1 cellular context compared by ENCODE assay signal in the genomic region with DNA sequence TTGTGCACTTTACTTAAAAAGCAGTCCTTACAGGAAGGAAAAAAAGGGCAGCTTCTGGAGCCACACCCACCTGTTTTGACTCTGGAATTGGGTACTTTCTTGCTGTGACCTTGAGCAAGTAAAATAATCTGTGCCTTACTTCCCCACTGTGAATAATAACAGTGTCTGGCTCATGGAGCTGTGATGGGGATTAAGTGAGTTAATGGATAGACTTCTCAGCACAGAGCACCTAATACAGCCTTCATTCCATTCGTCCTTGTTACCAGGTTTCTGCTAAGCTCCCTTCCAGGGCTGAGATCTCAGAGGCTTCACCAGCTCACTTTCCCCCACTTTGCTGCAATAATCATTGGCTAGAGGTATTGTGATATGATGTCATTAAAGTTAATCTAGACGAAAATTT.
A peak's percentile ranks its signal among the peaks of the same experiment; 100 is the strongest.
TF ChIP-seq lines count a peak whose summit lies in the region.

No MANE protein-coding gene starts in this region.

TF ChIP-seq in neural cell, 6 proteins besides CTCF, POLR2A, EP300 and RAD21:
- TF ChIP-seq, protein P1, sequence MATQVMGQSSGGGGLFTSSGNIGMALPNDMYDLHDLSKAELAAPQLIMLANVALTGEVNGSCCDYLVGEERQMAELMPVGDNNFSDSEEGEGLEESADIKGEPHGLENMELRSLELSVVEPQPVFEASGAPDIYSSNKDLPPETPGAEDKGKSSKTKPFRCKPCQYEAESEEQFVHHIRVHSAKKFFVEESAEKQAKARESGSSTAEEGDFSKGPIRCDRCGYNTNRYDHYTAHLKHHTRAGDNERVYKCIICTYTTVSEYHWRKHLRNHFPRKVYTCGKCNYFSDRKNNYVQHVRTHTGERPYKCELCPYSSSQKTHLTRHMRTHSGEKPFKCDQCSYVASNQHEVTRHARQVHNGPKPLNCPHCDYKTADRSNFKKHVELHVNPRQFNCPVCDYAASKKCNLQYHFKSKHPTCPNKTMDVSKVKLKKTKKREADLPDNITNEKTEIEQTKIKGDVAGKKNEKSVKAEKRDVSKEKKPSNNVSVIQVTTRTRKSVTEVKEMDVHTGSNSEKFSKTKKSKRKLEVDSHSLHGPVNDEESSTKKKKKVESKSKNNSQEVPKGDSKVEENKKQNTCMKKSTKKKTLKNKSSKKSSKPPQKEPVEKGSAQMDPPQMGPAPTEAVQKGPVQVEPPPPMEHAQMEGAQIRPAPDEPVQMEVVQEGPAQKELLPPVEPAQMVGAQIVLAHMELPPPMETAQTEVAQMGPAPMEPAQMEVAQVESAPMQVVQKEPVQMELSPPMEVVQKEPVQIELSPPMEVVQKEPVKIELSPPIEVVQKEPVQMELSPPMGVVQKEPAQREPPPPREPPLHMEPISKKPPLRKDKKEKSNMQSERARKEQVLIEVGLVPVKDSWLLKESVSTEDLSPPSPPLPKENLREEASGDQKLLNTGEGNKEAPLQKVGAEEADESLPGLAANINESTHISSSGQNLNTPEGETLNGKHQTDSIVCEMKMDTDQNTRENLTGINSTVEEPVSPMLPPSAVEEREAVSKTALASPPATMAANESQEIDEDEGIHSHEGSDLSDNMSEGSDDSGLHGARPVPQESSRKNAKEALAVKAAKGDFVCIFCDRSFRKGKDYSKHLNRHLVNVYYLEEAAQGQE (IDR thresholded peaks at IDR 0.05; ENCODE audit: borderline replicate concordance): no peak
- TF ChIP-seq MXI1 (conservative IDR thresholded peaks at IDR 0.05; ENCODE audit: poor library complexity, severe bottlenecking): no peak
- peak; percentile 55 for TF ChIP-seq POLR2AphosphoS5 (IDR thresholded peaks at IDR 0.05)
- TF ChIP-seq EZH2 (IDR thresholded peaks at IDR 0.05; ENCODE audit: borderline replicate concordance, insufficient read depth, low read length, poor library complexity, severe bottlenecking): no peak
- TF ChIP-seq SMC3 (conservative IDR thresholded peaks at IDR 0.05; ENCODE audit: poor library complexity): no peak
- no peak for TF ChIP-seq TAF1 (IDR thresholded peaks at IDR 0.05; ENCODE audit: low read depth)
TF ChIP-seq in neural cell: peak in this region for 1.
